In the genomic region with DNA sequence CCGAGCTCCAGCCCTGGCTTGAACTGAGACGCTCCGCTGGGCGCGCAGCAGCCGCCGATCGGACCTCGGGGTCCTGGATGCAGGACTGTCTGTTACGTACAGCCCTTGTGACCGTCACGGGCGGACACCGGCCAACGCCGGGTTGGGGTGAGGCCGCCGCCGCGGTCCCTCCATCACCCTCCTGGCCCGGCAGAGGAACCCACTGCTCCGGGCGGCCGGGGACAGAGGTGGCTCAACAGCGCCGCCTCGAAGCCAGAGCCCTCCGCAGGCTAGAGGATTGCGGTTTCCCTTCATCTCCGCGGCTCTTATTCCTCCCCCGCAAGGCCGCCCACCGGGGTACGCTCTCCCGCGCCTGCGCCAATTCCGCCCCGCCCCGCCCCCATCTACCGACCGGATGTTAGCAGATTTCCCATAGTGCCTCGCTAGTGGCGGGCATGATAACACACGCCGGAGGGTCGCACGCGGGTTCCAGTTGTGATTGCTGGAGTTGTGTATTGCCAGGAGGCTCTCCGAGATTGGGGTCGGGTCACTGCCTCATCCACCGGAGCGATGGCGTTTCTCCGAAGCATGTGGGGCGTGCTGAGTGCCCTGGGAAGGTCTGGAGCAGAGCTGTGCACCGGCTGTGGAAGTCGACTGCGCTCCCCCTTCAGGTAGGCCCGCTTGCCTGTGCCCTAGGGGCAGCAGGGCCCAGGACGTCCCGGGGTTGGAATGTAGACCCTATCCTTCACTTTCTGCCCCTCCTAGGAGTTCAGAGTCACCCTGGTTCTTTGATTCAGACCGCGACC, we compare ENCODE assay signal across 1 cellular context.
TF ChIP-seq lines count a peak whose summit lies in the region.

Gene TFAM (plus strand): TSS at position 412 of the 785 bp plus-strand sequence. CDS start 138 bp downstream, at position 550.

TF ChIP-seq in HepG2, 621 proteins besides CTCF, POLR2A, EP300 and RAD21 (continued from another document and continues in another):
- TF ChIP-seq SOX13 (IDR thresholded peaks at IDR 0.05) (no peak), SOX13 (CRISPR knock-in tag; conservative IDR thresholded peaks at IDR 0.05 in 1 of 2, IDR thresholded peaks at IDR 0.05 in 1 of 2) (peak in 1 of 2 experiments; percentile 36; a peak in 1 of 4 replicates), ZNF782 (CRISPR knock-in tag; IDR thresholded peaks at IDR 0.05; ENCODE audit: borderline replicate concordance) (peak; percentile 30; the same call in 1 of the 2 replicates), ZNF598 (CRISPR knock-in tag; IDR thresholded peaks at IDR 0.05; ENCODE audit: borderline replicate concordance) (peak; percentile 88; the same call in 1 of the 2 replicates), MEF2D (CRISPR knock-in tag; IDR thresholded peaks at IDR 0.05) (peak; percentile 86; the same call in 1 of the 2 replicates), EHMT2 (IDR thresholded peaks at IDR 0.05; ENCODE audit: borderline replicate concordance, low read depth, low read length) (no peak), NBN (conservative IDR thresholded peaks at IDR 0.05) (no peak), SCMH1 (CRISPR knock-in tag; IDR thresholded peaks at IDR 0.05; ENCODE audit: borderline replicate concordance) (no peak), SUZ12 (IDR thresholded peaks at IDR 0.05; ENCODE audit: low read depth, low read length) (no peak), ZNF878 (CRISPR knock-in tag; IDR thresholded peaks at IDR 0.05) (0 out of 2 replicates have a peak, but pooled peaks have one; percentile 17), NFATC3 (CRISPR knock-in tag; IDR thresholded peaks at IDR 0.05) (0 out of 2 replicates have a peak, but pooled peaks have one; percentile 19), ATF7 (IDR thresholded peaks at IDR 0.05) (no peak), ATF7 (CRISPR knock-in tag; IDR thresholded peaks at IDR 0.05) (peak; percentile 38; the same call in 1 of the 2 replicates), ZSCAN5A (CRISPR knock-in tag; IDR thresholded peaks at IDR 0.05; ENCODE audit: borderline replicate concordance) (peak; percentile 86; the same call in 1 of the 2 replicates), TFE3 (CRISPR knock-in tag; IDR thresholded peaks at IDR 0.05) (0 out of 2 replicates have a peak, but pooled peaks have one; percentile 15), TFAP4 (IDR thresholded peaks at IDR 0.05; ENCODE audit: borderline replicate concordance, low read depth) (peak; percentile 44; the same call in 1 of the 2 replicates)
- TF ChIP-seq, protein P1, sequence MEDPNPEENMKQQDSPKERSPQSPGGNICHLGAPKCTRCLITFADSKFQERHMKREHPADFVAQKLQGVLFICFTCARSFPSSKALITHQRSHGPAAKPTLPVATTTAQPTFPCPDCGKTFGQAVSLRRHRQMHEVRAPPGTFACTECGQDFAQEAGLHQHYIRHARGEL (CRISPR knock-in tag; IDR thresholded peaks at IDR 0.05): no peak
- TF ChIP-seq, protein P2, sequence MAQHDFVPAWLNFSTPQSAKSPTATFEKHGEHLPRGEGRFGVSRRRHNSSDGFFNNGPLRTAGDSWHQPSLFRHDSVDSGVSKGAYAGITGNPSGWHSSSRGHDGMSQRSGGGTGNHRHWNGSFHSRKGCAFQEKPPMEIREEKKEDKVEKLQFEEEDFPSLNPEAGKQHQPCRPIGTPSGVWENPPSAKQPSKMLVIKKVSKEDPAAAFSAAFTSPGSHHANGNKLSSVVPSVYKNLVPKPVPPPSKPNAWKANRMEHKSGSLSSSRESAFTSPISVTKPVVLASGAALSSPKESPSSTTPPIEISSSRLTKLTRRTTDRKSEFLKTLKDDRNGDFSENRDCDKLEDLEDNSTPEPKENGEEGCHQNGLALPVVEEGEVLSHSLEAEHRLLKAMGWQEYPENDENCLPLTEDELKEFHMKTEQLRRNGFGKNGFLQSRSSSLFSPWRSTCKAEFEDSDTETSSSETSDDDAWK (CRISPR knock-in tag; IDR thresholded peaks at IDR 0.05): no peak
- TF ChIP-seq, protein P3, sequence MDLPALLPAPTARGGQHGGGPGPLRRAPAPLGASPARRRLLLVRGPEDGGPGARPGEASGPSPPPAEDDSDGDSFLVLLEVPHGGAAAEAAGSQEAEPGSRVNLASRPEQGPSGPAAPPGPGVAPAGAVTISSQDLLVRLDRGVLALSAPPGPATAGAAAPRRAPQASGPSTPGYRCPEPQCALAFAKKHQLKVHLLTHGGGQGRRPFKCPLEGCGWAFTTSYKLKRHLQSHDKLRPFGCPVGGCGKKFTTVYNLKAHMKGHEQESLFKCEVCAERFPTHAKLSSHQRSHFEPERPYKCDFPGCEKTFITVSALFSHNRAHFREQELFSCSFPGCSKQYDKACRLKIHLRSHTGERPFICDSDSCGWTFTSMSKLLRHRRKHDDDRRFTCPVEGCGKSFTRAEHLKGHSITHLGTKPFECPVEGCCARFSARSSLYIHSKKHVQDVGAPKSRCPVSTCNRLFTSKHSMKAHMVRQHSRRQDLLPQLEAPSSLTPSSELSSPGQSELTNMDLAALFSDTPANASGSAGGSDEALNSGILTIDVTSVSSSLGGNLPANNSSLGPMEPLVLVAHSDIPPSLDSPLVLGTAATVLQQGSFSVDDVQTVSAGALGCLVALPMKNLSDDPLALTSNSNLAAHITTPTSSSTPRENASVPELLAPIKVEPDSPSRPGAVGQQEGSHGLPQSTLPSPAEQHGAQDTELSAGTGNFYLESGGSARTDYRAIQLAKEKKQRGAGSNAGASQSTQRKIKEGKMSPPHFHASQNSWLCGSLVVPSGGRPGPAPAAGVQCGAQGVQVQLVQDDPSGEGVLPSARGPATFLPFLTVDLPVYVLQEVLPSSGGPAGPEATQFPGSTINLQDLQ (CRISPR knock-in tag; IDR thresholded peaks at IDR 0.05): 0 out of 2 replicates have a peak, but pooled peaks have one; percentile 51
- TF ChIP-seq, protein P4, sequence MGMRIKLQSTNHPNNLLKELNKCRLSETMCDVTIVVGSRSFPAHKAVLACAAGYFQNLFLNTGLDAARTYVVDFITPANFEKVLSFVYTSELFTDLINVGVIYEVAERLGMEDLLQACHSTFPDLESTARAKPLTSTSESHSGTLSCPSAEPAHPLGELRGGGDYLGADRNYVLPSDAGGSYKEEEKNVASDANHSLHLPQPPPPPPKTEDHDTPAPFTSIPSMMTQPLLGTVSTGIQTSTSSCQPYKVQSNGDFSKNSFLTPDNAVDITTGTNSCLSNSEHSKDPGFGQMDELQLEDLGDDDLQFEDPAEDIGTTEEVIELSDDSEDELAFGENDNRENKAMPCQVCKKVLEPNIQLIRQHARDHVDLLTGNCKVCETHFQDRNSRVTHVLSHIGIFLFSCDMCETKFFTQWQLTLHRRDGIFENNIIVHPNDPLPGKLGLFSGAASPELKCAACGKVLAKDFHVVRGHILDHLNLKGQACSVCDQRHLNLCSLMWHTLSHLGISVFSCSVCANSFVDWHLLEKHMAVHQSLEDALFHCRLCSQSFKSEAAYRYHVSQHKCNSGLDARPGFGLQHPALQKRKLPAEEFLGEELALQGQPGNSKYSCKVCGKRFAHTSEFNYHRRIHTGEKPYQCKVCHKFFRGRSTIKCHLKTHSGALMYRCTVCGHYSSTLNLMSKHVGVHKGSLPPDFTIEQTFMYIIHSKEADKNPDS (CRISPR knock-in tag; IDR thresholded peaks at IDR 0.05): peak; percentile 7; the same call in 1 of the 2 replicates
- TF ChIP-seq, protein P5, sequence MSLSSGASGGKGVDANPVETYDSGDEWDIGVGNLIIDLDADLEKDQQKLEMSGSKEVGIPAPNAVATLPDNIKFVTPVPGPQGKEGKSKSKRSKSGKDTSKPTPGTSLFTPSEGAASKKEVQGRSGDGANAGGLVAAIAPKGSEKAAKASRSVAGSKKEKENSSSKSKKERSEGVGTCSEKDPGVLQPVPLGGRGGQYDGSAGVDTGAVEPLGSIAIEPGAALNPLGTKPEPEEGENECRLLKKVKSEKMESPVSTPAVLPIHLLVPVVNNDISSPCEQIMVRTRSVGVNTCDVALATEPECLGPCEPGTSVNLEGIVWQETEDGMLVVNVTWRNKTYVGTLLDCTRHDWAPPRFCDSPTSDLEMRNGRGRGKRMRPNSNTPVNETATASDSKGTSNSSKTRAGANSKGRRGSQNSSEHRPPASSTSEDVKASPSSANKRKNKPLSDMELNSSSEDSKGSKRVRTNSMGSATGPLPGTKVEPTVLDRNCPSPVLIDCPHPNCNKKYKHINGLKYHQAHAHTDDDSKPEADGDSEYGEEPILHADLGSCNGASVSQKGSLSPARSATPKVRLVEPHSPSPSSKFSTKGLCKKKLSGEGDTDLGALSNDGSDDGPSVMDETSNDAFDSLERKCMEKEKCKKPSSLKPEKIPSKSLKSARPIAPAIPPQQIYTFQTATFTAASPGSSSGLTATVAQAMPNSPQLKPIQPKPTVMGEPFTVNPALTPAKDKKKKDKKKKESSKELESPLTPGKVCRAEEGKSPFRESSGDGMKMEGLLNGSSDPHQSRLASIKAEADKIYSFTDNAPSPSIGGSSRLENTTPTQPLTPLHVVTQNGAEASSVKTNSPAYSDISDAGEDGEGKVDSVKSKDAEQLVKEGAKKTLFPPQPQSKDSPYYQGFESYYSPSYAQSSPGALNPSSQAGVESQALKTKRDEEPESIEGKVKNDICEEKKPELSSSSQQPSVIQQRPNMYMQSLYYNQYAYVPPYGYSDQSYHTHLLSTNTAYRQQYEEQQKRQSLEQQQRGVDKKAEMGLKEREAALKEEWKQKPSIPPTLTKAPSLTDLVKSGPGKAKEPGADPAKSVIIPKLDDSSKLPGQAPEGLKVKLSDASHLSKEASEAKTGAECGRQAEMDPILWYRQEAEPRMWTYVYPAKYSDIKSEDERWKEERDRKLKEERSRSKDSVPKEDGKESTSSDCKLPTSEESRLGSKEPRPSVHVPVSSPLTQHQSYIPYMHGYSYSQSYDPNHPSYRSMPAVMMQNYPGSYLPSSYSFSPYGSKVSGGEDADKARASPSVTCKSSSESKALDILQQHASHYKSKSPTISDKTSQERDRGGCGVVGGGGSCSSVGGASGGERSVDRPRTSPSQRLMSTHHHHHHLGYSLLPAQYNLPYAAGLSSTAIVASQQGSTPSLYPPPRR (CRISPR knock-in tag; IDR thresholded peaks at IDR 0.05; ENCODE audit: borderline replicate concordance): peak; percentile 15; the same call in 1 of the 2 replicates
- TF ChIP-seq, protein P6, sequence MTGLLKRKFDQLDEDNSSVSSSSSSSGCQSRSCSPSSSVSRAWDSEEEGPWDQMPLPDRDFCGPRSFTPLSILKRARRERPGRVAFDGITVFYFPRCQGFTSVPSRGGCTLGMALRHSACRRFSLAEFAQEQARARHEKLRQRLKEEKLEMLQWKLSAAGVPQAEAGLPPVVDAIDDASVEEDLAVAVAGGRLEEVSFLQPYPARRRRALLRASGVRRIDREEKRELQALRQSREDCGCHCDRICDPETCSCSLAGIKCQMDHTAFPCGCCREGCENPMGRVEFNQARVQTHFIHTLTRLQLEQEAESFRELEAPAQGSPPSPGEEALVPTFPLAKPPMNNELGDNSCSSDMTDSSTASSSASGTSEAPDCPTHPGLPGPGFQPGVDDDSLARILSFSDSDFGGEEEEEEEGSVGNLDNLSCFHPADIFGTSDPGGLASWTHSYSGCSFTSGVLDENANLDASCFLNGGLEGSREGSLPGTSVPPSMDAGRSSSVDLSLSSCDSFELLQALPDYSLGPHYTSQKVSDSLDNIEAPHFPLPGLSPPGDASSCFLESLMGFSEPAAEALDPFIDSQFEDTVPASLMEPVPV (CRISPR knock-in tag; IDR thresholded peaks at IDR 0.05): peak; percentile 94
